Comparison of ENCODE assay signal across 20 cellular contexts in genomic region chr6:132198040-132198439, GRCh38.
DNase-seq lines count a peak whose midpoint lies in the region; ATAC-seq and TF ChIP-seq lines count a peak whose summit lies in the region.
"Had no signal": no experiment of that assay in that cellular context is flagged by ENCODE, and none has a peak within 500 bp of the region (broad histone marks: within the 10 kb centered on the region; RNA-seq: fewer than 3 reads in every experiment).

No MANE protein-coding gene starts in this region.

- no TSS peak for BruUV-seq in OCI-LY7 (replicated peaks; lab: Mats Ljungman, UMichigan)

- H3K36me3 ChIP-seq in GM23248 (ENCODE audit: low read depth), result no peaks in the 10 kb centered on the region
- no peaks in the 10 kb centered on the region for H3K36me3 ChIP-seq in OCI-LY7 (ENCODE audit: insufficient read depth, low read length)
- no peaks in the 10 kb centered on the region for H3K36me3 ChIP-seq in osteoblast (ENCODE audit: insufficient read depth, low read length)

- H3K4me2 ChIP-seq in GM23248 (ENCODE audit: unreplicated experiment) (peak overlapping the region; percentile 32), OCI-LY7 (ENCODE audit: low read length) (no peak overlapping the region), osteoblast (ENCODE audit: insufficient read depth, low read length) (peak overlapping the region; percentile 81)

- peak; percentile 64 for DNase-seq in GM23248
- no peak for DNase-seq in OCI-LY7 (ENCODE audit: low spot score)
- DNase-seq in choroid plexus epithelial cell (ENCODE audit: low read depth), result peak; percentile 48
- DNase-seq in osteoblast (ENCODE audit: insufficient read length, low spot score, missing footprints), result peak; percentile 43
- DNase-seq in NK-92 treated with Interleukin-12 subunit alpha and Interleukin-12 subunit beta, amount 100 ng/mL, for 24 hours (lab: John Stamatoyannopoulos, UW), result no peak
- no peak for DNase-seq in COLO829 (ENCODE audit: low spot score)
- DNase-seq in NCI-H2107 (lab: John Stamatoyannopoulos, UW), result no peak
- DNase-seq: activated CD4-positive, alpha-beta T cell treated with anti-CD3 and anti-CD28 coated beads, Interleukin-2, amount 50 U/mL, for 48 hours; effector CD4-positive, alpha-beta T cell; Karpas-422; mucosa of descending colon; NCI-H1092; NCI-H1930; NCI-H446; NCI-H82; right cardiac atrium; Right ventricle myocardium superior; stimulated activated CD4-positive, alpha-beta T cell treated with anti-CD3 and anti-CD28 coated beads, Interleukin-15, amount 100 ng/mL, for 24 hours; stimulated activated naive CD8-positive, alpha-beta T cell treated with anti-CD3 and anti-CD28 coated beads, Interleukin-15, Interleukin-2, amounts not matched to agents 100 U/mL and 50 U/mL, for 24 hours had no signal

- no peak overlapping the region for H2AFZ ChIP-seq in GM23248
- peak overlapping the region; percentile 16; the same call in 1 of the 2 replicates for H2AFZ ChIP-seq in OCI-LY7 (ENCODE audit: low read length)
- no peak overlapping the region for H2AFZ ChIP-seq in osteoblast (ENCODE audit: low read length)

- H3K27ac ChIP-seq in GM23248, result peak overlapping the region; percentile 68; the same call in 1 of the 2 replicates
- H3K27ac ChIP-seq in OCI-LY7 (ENCODE audit: low read depth, low read length, poor library complexity, severe bottlenecking), result no peak overlapping the region
- H3K27ac ChIP-seq in osteoblast (ENCODE audit: low read depth, low read length), result peak overlapping the region; percentile 87

- H3K79me2 ChIP-seq in GM23248 (ENCODE audit: insufficient read depth) (no peaks in the 10 kb centered on the region), OCI-LY7 (ENCODE audit: insufficient read depth, low read depth, low read length) (no peaks in the 10 kb centered on the region), osteoblast (ENCODE audit: insufficient read depth, low read length) (no peaks in the 10 kb centered on the region)

- WGBS in GM23248 (ENCODE audit: low coverage in 1 of 2, low lambda C conversion rate in 2 of 2, missing lambda C conversion rate in 2 of 2), 2 experiments, result 32 to 60% methylated on average over 3 of the region's 3 CpGs

- peaks cover 30% of the 10 kb centered on the region for H3F3A ChIP-seq in GM23248 (ENCODE audit: insufficient read depth)

- H3K4me3 ChIP-seq in GM23248, result no peak overlapping the region
- no peak overlapping the region for H3K4me3 ChIP-seq in OCI-LY7 (ENCODE audit: low read depth, low read length, poor library complexity, severe bottlenecking)
- no peak overlapping the region for H3K4me3 ChIP-seq in choroid plexus epithelial cell (ENCODE audit: low read depth, low read length)
- no peak overlapping the region for H3K4me3 ChIP-seq in osteoblast (ENCODE audit: insufficient read depth, low read length)
- H3K4me3 ChIP-seq: mucosa of descending colon had no signal

- no peaks in the 10 kb centered on the region for H4K20me1 ChIP-seq in GM23248 (ENCODE audit: insufficient read depth)
- H4K20me1 ChIP-seq in OCI-LY7 (ENCODE audit: insufficient read depth, low read length), result no peaks in the 10 kb centered on the region
- no peaks in the 10 kb centered on the region for H4K20me1 ChIP-seq in osteoblast (ENCODE audit: insufficient read depth, low read length)

- TF ChIP-seq CTCF in OCI-LY7 (conservative IDR thresholded peaks at IDR 0.05; ENCODE audit: low read length) (no peak), choroid plexus epithelial cell (conservative IDR thresholded peaks at IDR 0.05; ENCODE audit: low read depth, low read length) (no peak), osteoblast (IDR thresholded peaks at IDR 0.05; ENCODE audit: extremely low read depth, low read depth, low read length) (no peak)

- H3K4me1 ChIP-seq in GM23248 (ENCODE audit: insufficient read depth) (peaks cover 37% of the 10 kb centered on the region), OCI-LY7 (ENCODE audit: insufficient read depth, low read length, poor library complexity, severe bottlenecking) (no peaks in the 10 kb centered on the region), osteoblast (ENCODE audit: insufficient read depth, low read length) (peaks cover 40% of the 10 kb centered on the region)

- H3K9ac ChIP-seq in GM23248, result no peak overlapping the region

- no peaks in the 10 kb centered on the region for H3K9me3 ChIP-seq in GM23248 (ENCODE audit: low read depth)
- no peaks in the 10 kb centered on the region for H3K9me3 ChIP-seq in OCI-LY7 (ENCODE audit: low read length)
- no peaks in the 10 kb centered on the region for H3K9me3 ChIP-seq in osteoblast (ENCODE audit: low read depth, low read length)
- H3K9me3 ChIP-seq: mucosa of descending colon had no signal

- H3K9me2 ChIP-seq in GM23248 (ENCODE audit: insufficient read depth) (no peaks in the 10 kb centered on the region), OCI-LY7 (ENCODE audit: insufficient read depth, low read length) (no peaks in the 10 kb centered on the region)

- H3K27me3 ChIP-seq in GM23248 (replicated peaks; ENCODE audit: insufficient read depth) (no peaks in the 10 kb centered on the region), osteoblast (ENCODE audit: insufficient read depth, low read length) (no peaks in the 10 kb centered on the region)

- intact Hi-C loops in OCI-LY7 (cut with micrococcal nuclease; ENCODE audit: unreplicated experiment), result no loop called here

- CTCF ChIA-PET in OCI-LY7 (lab: Charles Lee; ENCODE audit: unreplicated experiment), result no interaction called here

- POLR2A ChIA-PET in OCI-LY7 (lab: Charles Lee), result no interaction called here

- ATAC-seq in HG02763 (IDR thresholded peaks at IDR 0.05; ENCODE audit: unreplicated experiment), result no peak
- ATAC-seq: mucosa of descending colon; stimulated activated naive CD8-positive, alpha-beta T cell treated with anti-CD3 and anti-CD28 coated beads, Interleukin-15, Interleukin-2, amounts not matched to agents 100 U/mL and 50 U/mL, for 24 hours had no signal

- in situ Hi-C loops in GM23248 (cut with MboI), result no loop called here

Comparison
In these comparisons a context has a peak if more than half of its experiments do, and no peak if none do; other contexts are left out.
1. DNase-seq: peak in GM23248 (single experiment), choroid plexus epithelial cell (single experiment) and osteoblast (single experiment); none in OCI-LY7 (single experiment), NK-92 treated with Interleukin-12 subunit alpha and Interleukin-12 subunit beta, amount 100 ng/mL, for 24 hours (single experiment), COLO829 (single experiment) and NCI-H2107 (single experiment).